8 cellular contexts compared by ENCODE assay signal in genomic region chr1:1000357-1001056, GRCh38. TPM values are rescaled to one million over a fixed set of nuclear protein-coding genes. Genes with fewer than 3 reads are reported as not detected.
DNase-seq lines count a peak whose midpoint lies in the region; ATAC-seq and TF ChIP-seq lines count a peak whose summit lies in the region.

No MANE protein-coding gene starts in this region.

- POLR2A ChIA-PET in Caco-2 (lab: Charles Lee), result interaction anchor here (0.7 to 3.0 kb wide), 2 partner anchors 19 kb away, joined by 3 to 16 read pairs; partner anchors contain the start of genes AGRN and PERM1
- POLR2A ChIA-PET in activated naive CD8-positive, alpha-beta T cell treated with anti-CD3 and anti-CD28 coated beads, Interleukin-2, amount 10 ng/mL, durations not matched to agents 7 days and 5 days (lab: Charles Lee), result interaction anchor here (1.7 to 2.0 kb wide), 2 partner anchors 17 to 19 kb away, joined by 4 to 6 read pairs; no protein-coding TSS in a partner anchor

- peaks cover 47% of the 10 kb centered on the region for H3K36me3 Mint-ChIP-seq in Caco-2 (ENCODE audit: insufficient read depth, unreplicated experiment)
- H3K36me3 Mint-ChIP-seq in activated naive CD8-positive, alpha-beta T cell treated with anti-CD3 and anti-CD28 coated beads, Interleukin-2, amount 10 ng/mL, durations not matched to agents 7 days and 5 days, result no peaks in the 10 kb centered on the region

- no peaks in the 10 kb centered on the region for H3K9me3 Mint-ChIP-seq in Caco-2 (ENCODE audit: unreplicated experiment)
- H3K9me3 Mint-ChIP-seq in activated naive CD8-positive, alpha-beta T cell treated with anti-CD3 and anti-CD28 coated beads, Interleukin-2, amount 10 ng/mL, durations not matched to agents 7 days and 5 days, result no peaks in the 10 kb centered on the region

- peak overlapping the region; percentile 61 for H3K4ac ChIP-seq in trophoblast cell (ENCODE audit: low read depth, low read length)

- no peaks in the 10 kb centered on the region for H3K27me3 Mint-ChIP-seq in Caco-2 (ENCODE audit: insufficient read depth, unreplicated experiment)
- peaks cover 22% of the 10 kb centered on the region for H3K27me3 Mint-ChIP-seq in activated naive CD8-positive, alpha-beta T cell treated with anti-CD3 and anti-CD28 coated beads, Interleukin-2, amount 10 ng/mL, durations not matched to agents 7 days and 5 days

- H3K18ac ChIP-seq in trophoblast cell (ENCODE audit: low read length), result peak overlapping the region; percentile 90

- H3K14ac ChIP-seq in trophoblast cell (ENCODE audit: low read length), result peak overlapping the region; percentile 87

- H3K23ac ChIP-seq in trophoblast cell (ENCODE audit: low read length), result no peak overlapping the region

- H3K4me2 ChIP-seq in trophoblast cell (ENCODE audit: low read length), result peak overlapping the region; percentile 67

- peak overlapping the region; percentile 84 for H2BK120ac ChIP-seq in trophoblast cell (ENCODE audit: insufficient read depth, low read length, poor library complexity)

- peak; percentile 91 to 94 for DNase-seq in Caco-2
- peak; percentile 89 to 93 for DNase-seq in SJSA1 (ENCODE audit: low read depth in 1 of 2, low spot score in 2 of 2)
- peak; percentile 79 for DNase-seq in activated naive CD8-positive, alpha-beta T cell treated with anti-CD3 and anti-CD28 coated beads, Interleukin-2, amount 10 ng/mL, durations not matched to agents 7 days and 5 days
- DNase-seq in head of caudate nucleus, result peak in 40 of 42 donors; percentile 44 to 90 (median 76)
- DNase-seq in trophoblast cell, result peak; percentile 83 to 91
- peak; percentile 80 to 94 for DNase-seq in aorta

- peaks cover 27% of the 10 kb centered on the region for H3K79me1 ChIP-seq in trophoblast cell (ENCODE audit: low read length)

- no peaks in the 10 kb centered on the region for H3K27me3 ChIP-seq in Caco-2 (replicated peaks; ENCODE audit: control insufficient read depth, insufficient read depth, low read length)
- H3K27me3 ChIP-seq in SJSA1 (replicated peaks), result no peaks in the 10 kb centered on the region
- peaks cover 26% of the 10 kb centered on the region for H3K27me3 ChIP-seq in trophoblast cell (ENCODE audit: insufficient read depth, low read length)
- no peaks in the 10 kb centered on the region for H3K27me3 ChIP-seq in aorta (ENCODE audit: control insufficient read depth in 1 of 2, insufficient read depth in 2 of 2, low read length in 1 of 2)

- CTCF ChIA-PET in Caco-2 (lab: Charles Lee), result interaction anchor here (1.5 kb wide), 1 partner anchor 13 kb away, joined by 5 read pairs; the partner anchor contains the start of gene ISG15

- peak overlapping the region; percentile 34 for H3K9ac ChIP-seq in trophoblast cell (ENCODE audit: low read length)

- peak overlapping the region; percentile 79 for H3K4me3 Mint-ChIP-seq in Caco-2 (ENCODE audit: unreplicated experiment)
- H3K4me3 Mint-ChIP-seq in activated naive CD8-positive, alpha-beta T cell treated with anti-CD3 and anti-CD28 coated beads, Interleukin-2, amount 10 ng/mL, durations not matched to agents 7 days and 5 days, result peak overlapping the region; percentile 73

- H3K27ac Mint-ChIP-seq in Caco-2 (ENCODE audit: unreplicated experiment), result peak overlapping the region; percentile 96
- peak overlapping the region; percentile 68 for H3K27ac Mint-ChIP-seq in activated naive CD8-positive, alpha-beta T cell treated with anti-CD3 and anti-CD28 coated beads, Interleukin-2, amount 10 ng/mL, durations not matched to agents 7 days and 5 days

- H4K8ac ChIP-seq in trophoblast cell (ENCODE audit: low read depth, low read length), result peak overlapping the region; percentile 95

- peak overlapping the region; percentile 63 for H2BK12ac ChIP-seq in trophoblast cell (ENCODE audit: low read length)

- peak overlapping the region; percentile 85 for H4K12ac ChIP-seq in trophoblast cell (ENCODE audit: low read depth, low read length)

- peak overlapping the region; percentile 70 for H2AFZ ChIP-seq in trophoblast cell (ENCODE audit: insufficient read depth, low read length, poor library complexity)

- H2AK5ac ChIP-seq in trophoblast cell (ENCODE audit: low read length), result peak overlapping the region; percentile 46

- H2BK5ac ChIP-seq in trophoblast cell (ENCODE audit: low read depth, low read length, poor library complexity), result peak overlapping the region; percentile 47

- H3K4me3 ChIP-seq in Caco-2 (ENCODE audit: low read depth, low read length) (peak overlapping the region; percentile 87), SJSA1 (peak overlapping the region; percentile 66), trophoblast cell (ENCODE audit: low read depth, low read length) (peak overlapping the region; percentile 76), aorta (ENCODE audit: low read length in 2 of 2) (peak overlapping the region; percentile 39 to 61)

- H3K36me3 ChIP-seq in Caco-2 (ENCODE audit: control insufficient read depth, insufficient read depth, low read length) (no peaks in the 10 kb centered on the region), SJSA1 (peaks cover 31% of the 10 kb centered on the region), trophoblast cell (ENCODE audit: control insufficient read depth in 1 of 2, insufficient read depth in 2 of 2, low read length in 2 of 2) (peaks cover 0 to 2% of the 10 kb centered on the region in 2 experiments), aorta (ENCODE audit: control insufficient read depth in 1 of 2, insufficient read depth in 2 of 2, low read length in 1 of 2) (no peaks in the 10 kb centered on the region)

- peak overlapping the region; percentile 100 for H3K27ac ChIP-seq in SJSA1
- peak overlapping the region; percentile 74 for H3K27ac ChIP-seq in trophoblast cell (ENCODE audit: low read depth, low read length)
- H3K27ac ChIP-seq in aorta (ENCODE audit: low read depth in 1 of 2, low read length in 2 of 2), result peak overlapping the region; percentile 87 to 95

- TF ChIP-seq CTCF in Caco-2 (IDR thresholded peaks at IDR 0.05; ENCODE audit: insufficient read depth in 1 of 2, low read depth in 1 of 2, low read length in 1 of 2, severe bottlenecking in 1 of 2, unreplicated experiment in 1 of 2), result no peak

- H3K9me3 ChIP-seq in Caco-2 (no peaks in the 10 kb centered on the region), SJSA1 (replicated peaks) (peaks cover 6% of the 10 kb centered on the region; the same call in 1 of the 2 replicates), trophoblast cell (ENCODE audit: insufficient read depth, low read depth, low read length) (peaks cover 1% of the 10 kb centered on the region), aorta (ENCODE audit: control insufficient read depth, low read length) (no peaks in the 10 kb centered on the region)

- peaks cover 11% of the 10 kb centered on the region for H3K4me1 Mint-ChIP-seq in Caco-2 (ENCODE audit: low read depth, unreplicated experiment)
- H3K4me1 Mint-ChIP-seq in activated naive CD8-positive, alpha-beta T cell treated with anti-CD3 and anti-CD28 coated beads, Interleukin-2, amount 10 ng/mL, durations not matched to agents 7 days and 5 days, result peaks cover 14% of the 10 kb centered on the region

- H4K91ac ChIP-seq in trophoblast cell (ENCODE audit: low read depth, low read length), result peak overlapping the region; percentile 95

- no CpG with 5 or more reads among the region's 75 CpGs for WGBS in trophoblast cell (ENCODE audit: extremely low coverage, insufficient coverage, insufficient read length)
- 1% methylated on average over 68 to 75 of the region's 75 CpGs for WGBS in aorta, 2 donors

- peak; percentile 24 for ATAC-seq in HG02642 (IDR thresholded peaks at IDR 0.05; ENCODE audit: poor library complexity, unreplicated experiment)
- ATAC-seq in activated naive CD8-positive, alpha-beta T cell treated with anti-CD3 and anti-CD28 coated beads, Interleukin-2, amount 10 ng/mL, durations not matched to agents 7 days and 5 days (ENCODE audit: low read depth), result peak; percentile 5
- peak; percentile 84 for ATAC-seq in aorta (ENCODE audit: low FRiP score)
- no peak for ATAC-seq in HG03025 (IDR thresholded peaks at IDR 0.05; ENCODE audit: low FRiP score, unreplicated experiment)

- no TSS peak for BruUV-seq in Caco-2 (replicated peaks; lab: Mats Ljungman, UMichigan)

- H3K79me2 ChIP-seq in trophoblast cell (ENCODE audit: control insufficient read depth, insufficient read depth, low read length, poor library complexity), result peaks cover 3% of the 10 kb centered on the region

- intact Hi-C loops in Caco-2 (cut with micrococcal nuclease; ENCODE audit: unreplicated experiment) (loop anchor here (2.0 kb wide), 1 partner anchor 18 kb away; no protein-coding TSS in a partner anchor), head of caudate nucleus (cut with DNase I) (no loop called here), aorta (cut with DNase I) (loop anchor here in 1 of 2 donors (10.0 kb wide), 1 partner anchor 76 kb away; the partner anchor contains the start of gene SAMD11)

- peaks cover 44% of the 10 kb centered on the region for H3K4me1 ChIP-seq in Caco-2
- peaks cover 33% of the 10 kb centered on the region for H3K4me1 ChIP-seq in SJSA1 (replicated peaks)
- peaks cover 34 to 44% of the 10 kb centered on the region in 2 experiments for H3K4me1 ChIP-seq in trophoblast cell (ENCODE audit: control insufficient read depth in 1 of 2, insufficient read depth in 2 of 2, low read length in 2 of 2)
- H3K4me1 ChIP-seq in aorta (ENCODE audit: control insufficient read depth in 1 of 2, insufficient read depth in 2 of 2, low read length in 2 of 2), result no peaks in the 10 kb centered on the region

RNA-seq across cellular contexts. Expression of gene HES4, which starts 0.6 kb away (rescaled TPM):
- total RNA-seq in Caco-2 (2022) (45.5 and 53.8 TPM in 2 replicates), aorta (10 to 100 TPM; 31.3 to 47.5 TPM)
- 55.3 and 68.7 TPM in 2 replicates for total RNA-seq in SJSA1 (2014; rRNA removed; shearing (Covaris generic))
- total RNA-seq in activated naive CD8-positive, alpha-beta T cell treated with anti-CD3 and anti-CD28 coated beads, Interleukin-2, amount 10 ng/mL, durations not matched to agents 7 days and 5 days, result 1 to 10 TPM in 1 of 2 experiments, under 1 TPM in 1; 0.60 to 1.1 TPM
- polyA plus RNA-seq in trophoblast cell (2013), result 20.5 and 21.2 TPM in 2 replicates
- 10 to 100 TPM in 1 of 2 donors, 1 to 10 TPM in 1; 3.6 to 82.3 TPM for polyA plus RNA-seq in aorta

RNA-seq across cellular contexts. Expression of gene ISG15, which starts 12.8 kb away (rescaled TPM):
- total RNA-seq in Caco-2 (2022) (55.5 and 63.1 TPM in 2 replicates), aorta (10 to 100 TPM; 34.4 to 40.8 TPM)
- total RNA-seq in SJSA1 (2014; rRNA removed; shearing (Covaris generic)), result 201 and 353 TPM in 2 replicates
- total RNA-seq in activated naive CD8-positive, alpha-beta T cell treated with anti-CD3 and anti-CD28 coated beads, Interleukin-2, amount 10 ng/mL, durations not matched to agents 7 days and 5 days, result 100 to 1,000 TPM; 425 to 457 TPM
- polyA plus RNA-seq in trophoblast cell (2013), result 69.0 and 69.9 TPM in 2 replicates
- 100 to 1,000 TPM in 1 of 2 donors, 10 to 100 TPM in 1; 79.5 to 104 TPM for polyA plus RNA-seq in aorta

RNA-seq across cellular contexts. Expression of gene PERM1, which starts 18.6 kb away (rescaled TPM):
- total RNA-seq in Caco-2 (2022) (0.18 and 0.65 TPM in 2 replicates), aorta (under 1 TPM; 0.42 to 0.49 TPM)
- total RNA-seq in SJSA1 (2014; rRNA removed; shearing (Covaris generic)), result 0.11 TPM in 1 of 2 replicates, not detected in the other
- total RNA-seq in activated naive CD8-positive, alpha-beta T cell treated with anti-CD3 and anti-CD28 coated beads, Interleukin-2, amount 10 ng/mL, durations not matched to agents 7 days and 5 days, result not detected
- not detected in 2 replicates for polyA plus RNA-seq in trophoblast cell (2013)
- 1 to 10 TPM in 1 of 2 donors, under 1 TPM in 1; 0.50 to 1.5 TPM for polyA plus RNA-seq in aorta

RNA-seq across cellular contexts. Expression of gene AGRN, which starts 19.4 kb away (rescaled TPM):
- total RNA-seq in Caco-2 (2022) (176 and 188 TPM in 2 replicates), aorta (10 to 100 TPM; 25.1 to 38.6 TPM)
- 53.8 and 55.9 TPM in 2 replicates for total RNA-seq in SJSA1 (2014; rRNA removed; shearing (Covaris generic))
- total RNA-seq in activated naive CD8-positive, alpha-beta T cell treated with anti-CD3 and anti-CD28 coated beads, Interleukin-2, amount 10 ng/mL, durations not matched to agents 7 days and 5 days, result 10 to 100 TPM; 18.8 to 19.3 TPM
- polyA plus RNA-seq in trophoblast cell (2013), result 92.6 and 100 TPM in 2 replicates
- 10 to 100 TPM in 1 of 2 donors, 1 to 10 TPM in 1; 4.3 to 20.1 TPM for polyA plus RNA-seq in aorta

RNA-seq across cellular contexts. Expression of gene PLEKHN1, which starts 34.2 kb away (rescaled TPM):
- total RNA-seq in Caco-2 (2022) (3.1 and 4.0 TPM in 2 replicates), aorta (1 to 10 TPM in 1 of 2 donors, under 1 TPM in 1; 0.52 to 1.2 TPM)
- total RNA-seq in SJSA1 (2014; rRNA removed; shearing (Covaris generic)), result 0.34 TPM in 1 of 2 replicates, not detected in the other
- 1 to 10 TPM; 3.0 to 4.8 TPM for total RNA-seq in activated naive CD8-positive, alpha-beta T cell treated with anti-CD3 and anti-CD28 coated beads, Interleukin-2, amount 10 ng/mL, durations not matched to agents 7 days and 5 days
- 1.9 and 2.1 TPM in 2 replicates for polyA plus RNA-seq in trophoblast cell (2013)
- under 1 TPM; 0.13 to 0.61 TPM for polyA plus RNA-seq in aorta

Comparison
In these comparisons a context has a peak if more than half of its experiments do, and no peak if none do; other contexts are left out.
1. RNA of gene HES4, which starts 0.6 kb away (total RNA-seq): 55.3 to 68.7 TPM in SJSA1, 45.5 to 53.8 TPM in Caco-2 and 31.3 to 47.5 TPM in aorta; 0.60 to 1.1 TPM in activated naive CD8-positive, alpha-beta T cell treated with anti-CD3 and anti-CD28 coated beads, Interleukin-2, amount 10 ng/mL, durations not matched to agents 7 days and 5 days; every median in the first group is over 10 times any median in the second.
2. Peak in every context shown above with its lines, with median percentiles within 50 percentile points of each other: DNase-seq, H3K4me3 ChIP-seq and H3K27ac ChIP-seq.